In the genomic region with DNA sequence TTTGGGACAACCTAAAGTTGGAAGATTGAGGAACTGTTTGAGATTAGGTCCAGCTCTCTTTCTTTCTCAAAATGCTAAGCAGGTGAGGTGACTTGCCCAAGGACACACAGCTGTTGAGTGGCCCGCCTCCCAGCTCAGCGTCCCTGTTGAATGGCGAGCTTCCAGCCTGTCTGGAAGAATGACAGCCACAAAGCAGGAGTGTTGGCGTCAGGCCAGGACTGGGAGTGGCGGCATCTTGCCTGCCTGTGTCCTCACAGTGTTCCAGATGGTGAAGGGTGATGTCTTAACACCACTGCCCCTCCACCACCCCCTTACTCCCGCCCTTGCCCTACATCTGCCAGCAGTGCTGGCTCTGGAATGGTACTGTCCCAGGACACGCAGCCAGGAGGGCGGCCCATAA, we compare ENCODE assay signal across 15 cellular contexts. TPM values are rescaled to one million over a fixed set of nuclear protein-coding genes. Genes with fewer than 3 reads are reported as not detected.
DNase-seq lines count a peak whose midpoint lies in the region; TF ChIP-seq lines count a peak whose summit lies in the region.
"Had no signal": no experiment of that assay in that cellular context is flagged by ENCODE, and none has a peak within 500 bp of the region (broad histone marks: within the 10 kb centered on the region; RNA-seq: fewer than 3 reads in every experiment).

No MANE protein-coding gene starts in this region.

- H3K27ac Mint-ChIP-seq in CD14-positive monocyte: no peak overlapping the region

- no peaks in the 10 kb centered on the region for H3K36me3 Mint-ChIP-seq in CD14-positive monocyte
- H3K36me3 Mint-ChIP-seq: activated naive CD4-positive, alpha-beta T cell treated with anti-CD3 and anti-CD28 coated beads, Interleukin-2, amount 50 U/mL, for 24 hours had no signal

- in situ Hi-C loops in GM13976 (cut with MboI; ENCODE audit: low sequenced_read_pairs, unreplicated experiment): loop anchor here (10.0 kb wide), 2 partner anchors 61 to 171 kb away; a partner anchor contains a TSS

- H3K4me1 ChIP-seq in left ventricle myocardium inferior (peaks cover 27% of the 10 kb centered on the region), testis (peaks cover 26% of the 10 kb centered on the region)

- no peak for TF ChIP-seq POLR2A in testis (IDR thresholded peaks at IDR 0.05)

- TF ChIP-seq CTCF in left ventricle myocardium inferior (IDR thresholded peaks at IDR 0.05; ENCODE audit: borderline replicate concordance) (no peak), testis (IDR thresholded peaks at IDR 0.05) (no peak), CD14-positive monocyte (IDR thresholded peaks at IDR 0.05) (no peak), GM13976 (IDR thresholded peaks at IDR 0.05; ENCODE audit: borderline replicate concordance, control extremely low read depth, extremely low read depth, insufficient read depth, missing control alignments) (no peak)

- H3K4me1 Mint-ChIP-seq in CD14-positive monocyte: peaks cover 39% of the 10 kb centered on the region

- peaks cover 0 to 2% (median 0%) of the 10 kb centered on the region in 3 donors for H3K27me3 Mint-ChIP-seq in CD14-positive monocyte (ENCODE audit: low read depth in 3 of 3)
- H3K27me3 Mint-ChIP-seq: activated naive CD4-positive, alpha-beta T cell treated with anti-CD3 and anti-CD28 coated beads, Interleukin-2, amount 50 U/mL, for 24 hours had no signal

- DNase-seq in NCI-H345 (lab: John Stamatoyannopoulos, UW) (peak; percentile 41), NCI-H345 treated with DMSO at 0.1 percent for 48 hours (lab: John Stamatoyannopoulos, UW; ENCODE audit: unreplicated experiment) (no peak), RPMI7951 (ENCODE audit: low read depth) (peak; percentile 26), left ventricle myocardium inferior (peak; percentile 78), testis (peak; percentile 69), CD14-positive monocyte (ENCODE audit: low spot score) (no peak), GM13976 (ENCODE audit: low spot score) (no peak), AG08396 (ENCODE audit: low spot score) (no peak)
- DNase-seq: activated CD4-positive, alpha-beta T cell treated with anti-CD3 and anti-CD28 coated beads for 48 hours; effector CD4-positive, alpha-beta T cell had no signal

- H3K4me3 Mint-ChIP-seq in CD14-positive monocyte: no peak overlapping the region
- H3K4me3 Mint-ChIP-seq: activated naive CD4-positive, alpha-beta T cell treated with anti-CD3 and anti-CD28 coated beads, Interleukin-2, amount 50 U/mL, for 24 hours had no signal

- no peak overlapping the region for H3K4me3 ChIP-seq in left ventricle myocardium inferior
- no peak overlapping the region for H3K4me3 ChIP-seq in testis
- H3K4me3 ChIP-seq: upper lobe of left lung had no signal

- H3K9me3 Mint-ChIP-seq in CD14-positive monocyte: peaks cover 0 to 2% (median 0%) of the 10 kb centered on the region in 7 donors
- H3K9me3 Mint-ChIP-seq: activated naive CD4-positive, alpha-beta T cell treated with anti-CD3 and anti-CD28 coated beads, Interleukin-2, amount 50 U/mL, for 24 hours had no signal

- WGBS in testis, 2 donors: 63 to 76% methylated on average over 8 of the region's 8 CpGs

- intact Hi-C loops in left ventricle myocardium inferior (cut with micrococcal nuclease) (loop anchor here (5.0 kb wide), 1 partner anchor 64 kb away; no protein-coding TSS in a partner anchor), testis (cut with DNase I; ENCODE audit: low total_unique reads) (loop anchor here (5.0 kb wide), 1 partner anchor 64 kb away; no protein-coding TSS in a partner anchor), CD14-positive monocyte (cut with micrococcal nuclease) (no loop called here)

- H3K36me3 ChIP-seq in left ventricle myocardium inferior (peaks cover 6% of the 10 kb centered on the region), testis (ENCODE audit: low read depth, missing control alignments) (no peaks in the 10 kb centered on the region)
- H3K36me3 ChIP-seq: neutrophil had no signal

- H3K27ac ChIP-seq in left ventricle myocardium inferior (replicated peaks): peak overlapping the region; percentile 52
- H3K27ac ChIP-seq in testis: no peak overlapping the region
- H3K27ac ChIP-seq: KMS-11, neutrophil, upper lobe of left lung had no signal

- no peaks in the 10 kb centered on the region for H3K9me3 ChIP-seq in left ventricle myocardium inferior (replicated peaks)
- no peaks in the 10 kb centered on the region for H3K9me3 ChIP-seq in testis
- H3K9me3 ChIP-seq: neutrophil, upper lobe of left lung had no signal

- H3K27me3 ChIP-seq in left ventricle myocardium inferior (ENCODE audit: low read depth) (no peaks in the 10 kb centered on the region), testis (no peaks in the 10 kb centered on the region)
- H3K27me3 ChIP-seq: neutrophil, upper lobe of left lung had no signal

RNA-seq across cellular contexts. Expression of a gene that starts 4.4 kb away (rescaled TPM):
- total RNA-seq in RPMI7951 (2014; rRNA removed; shearing (Covaris generic)): not detected in 2 replicates
- total RNA-seq in left ventricle myocardium inferior (not detected), testis (under 1 TPM; 0.19 to 0.24 TPM)
- polyA plus RNA-seq in testis (ENCODE audit: insufficient read depth, low read depth, low replicate concordance) (not detected), CD14-positive monocyte (1 to 10 TPM in 1 of 2 donors, under 1 TPM in 1; 0.73 to 1.3 TPM)
- polyA plus RNA-seq: AG04450 had no signal

RNA-seq across cellular contexts. Expression of a gene that starts 18.6 kb away (rescaled TPM):
- total RNA-seq in RPMI7951 (2014; rRNA removed; shearing (Covaris generic)): not detected in 2 replicates
- not detected for total RNA-seq in left ventricle myocardium inferior
- not detected for total RNA-seq in testis
- not detected for polyA plus RNA-seq in testis (ENCODE audit: insufficient read depth, low read depth, low replicate concordance)
- polyA plus RNA-seq in CD14-positive monocyte: not detected
- total RNA-seq: upper lobe of left lung had no signal

RNA-seq across cellular contexts. Expression of a gene that starts 28.1 kb away (rescaled TPM):
- total RNA-seq in RPMI7951 (2014; rRNA removed; shearing (Covaris generic)): 62.0 and 65.7 TPM in 2 replicates
- 25.2 TPM for total RNA-seq in left ventricle myocardium inferior
- total RNA-seq in testis: 10 to 100 TPM; 17.7 to 26.9 TPM
- polyA plus RNA-seq in testis (ENCODE audit: insufficient read depth, low read depth, low replicate concordance): 60.8 TPM
- polyA plus RNA-seq in CD14-positive monocyte: 100 to 1,000 TPM; 106 to 110 TPM

RNA-seq across cellular contexts. Expression of a gene that starts 28.5 kb away (rescaled TPM):
- 37.1 and 38.9 TPM in 2 replicates for total RNA-seq in RPMI7951 (2014; rRNA removed; shearing (Covaris generic))
- 64.6 TPM for total RNA-seq in left ventricle myocardium inferior
- total RNA-seq in testis: 100 to 1,000 TPM; 209 to 216 TPM
- polyA plus RNA-seq in testis (ENCODE audit: insufficient read depth, low read depth, low replicate concordance): 151 TPM
- 1 to 10 TPM; 2.8 to 5.4 TPM for polyA plus RNA-seq in CD14-positive monocyte

Comparison
In these comparisons a context has a peak if more than half of its experiments do, and no peak if none do; other contexts are left out.
1. DNase-seq: peak in NCI-H345 (single experiment), RPMI7951 (single experiment), left ventricle myocardium inferior (single experiment) and testis (single experiment); none in NCI-H345 treated with DMSO at 0.1 percent for 48 hours (single experiment), CD14-positive monocyte (single experiment), GM13976 (single experiment) and AG08396 (single experiment).
2. intact Hi-C loops: an anchor here in left ventricle myocardium inferior (5.0 kb wide) and testis (5.0 kb wide); none called in CD14-positive monocyte.